8 cellular contexts compared by ENCODE assay signal in the genomic region with DNA sequence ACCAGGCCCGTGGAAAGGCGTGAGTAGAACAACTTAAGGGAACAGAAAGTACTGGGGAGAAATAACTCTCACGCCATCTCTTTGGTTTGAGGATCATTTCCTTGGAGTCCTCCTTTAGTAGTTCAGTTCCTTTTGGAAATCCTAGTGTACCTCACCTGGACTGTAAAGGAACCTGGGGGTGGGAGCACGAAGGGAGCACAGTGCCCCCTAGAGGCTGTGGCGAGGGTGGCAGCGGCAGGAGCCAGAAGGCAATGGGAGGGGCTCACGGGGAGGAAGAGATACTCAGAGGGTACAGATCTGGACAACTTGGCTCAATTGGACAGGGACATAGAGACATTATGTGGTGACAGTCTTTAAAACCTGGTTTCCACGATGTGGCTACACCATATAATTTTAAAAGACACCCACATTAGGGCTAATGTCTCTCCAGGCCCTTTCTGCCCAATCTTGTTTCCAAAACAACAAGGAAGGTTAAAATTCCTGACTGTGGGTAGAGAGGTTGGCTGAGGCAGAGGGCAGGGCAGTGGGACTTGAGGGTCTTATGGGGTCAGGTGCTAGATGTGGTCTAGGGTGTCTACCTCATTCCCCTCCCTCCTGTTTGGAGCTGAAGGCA.
DNase-seq lines count a peak whose midpoint lies in the region; ATAC-seq and TF ChIP-seq lines count a peak whose summit lies in the region.

No MANE protein-coding gene starts in this region.

- no peak for TF ChIP-seq POLR2A in testis (IDR thresholded peaks at IDR 0.05)

- 60 to 72% methylated on average over 8 of the region's 8 CpGs for WGBS in testis, 2 donors

- DNase-seq in MG63 (peak; percentile 32), WERI-Rb-1 (peak; percentile 70), choroid plexus epithelial cell (ENCODE audit: low read depth) (peak; percentile 29), mesothelial cell of epicardium (ENCODE audit: low spot score in 2 of 2, unreplicated experiment in 2 of 2) (peak in 1 of 2 experiments; percentile 72), testis (peak; percentile 72)

- H3K4me1 Mint-ChIP-seq in mesothelial cell of epicardium, result peaks cover 7% of the 10 kb centered on the region

- H3K27ac ChIP-seq in BLaER1, result no peak overlapping the region
- H3K27ac ChIP-seq in WERI-Rb-1, result no peak overlapping the region
- no peak overlapping the region for H3K27ac ChIP-seq in testis

- H3K4me1 ChIP-seq in BLaER1 (peaks cover 51% of the 10 kb centered on the region), testis (no peaks in the 10 kb centered on the region)

- H3K4me3 ChIP-seq in BLaER1 (no peak overlapping the region), MG63 (no peak overlapping the region), WERI-Rb-1 (ENCODE audit: low read depth, low read length) (no peak overlapping the region), choroid plexus epithelial cell (ENCODE audit: low read depth, low read length) (no peak overlapping the region), testis (no peak overlapping the region)

- intact Hi-C loops in testis (cut with DNase I; ENCODE audit: low total_unique reads), result no loop called here

- no peak overlapping the region for H3K9ac ChIP-seq in BLaER1

- no peaks in the 10 kb centered on the region for H3K9me3 Mint-ChIP-seq in mesothelial cell of epicardium

- TF ChIP-seq CTCF in WERI-Rb-1 (IDR thresholded peaks at IDR 0.05; ENCODE audit: low read depth, low read length) (peak; percentile 86), choroid plexus epithelial cell (conservative IDR thresholded peaks at IDR 0.05; ENCODE audit: low read depth, low read length) (peak; percentile 79), mesothelial cell of epicardium (IDR thresholded peaks at IDR 0.05; ENCODE audit: unreplicated experiment) (peak; percentile 71), testis (IDR thresholded peaks at IDR 0.05) (peak; percentile 44 to 78 (median 70))

- H3K27me3 Mint-ChIP-seq in mesothelial cell of epicardium (ENCODE audit: low read depth), result peaks cover 6% of the 10 kb centered on the region

- H3K36me3 Mint-ChIP-seq in mesothelial cell of epicardium, result no peaks in the 10 kb centered on the region

- H3K9me3 ChIP-seq in BLaER1 (no peaks in the 10 kb centered on the region), MG63 (no peaks in the 10 kb centered on the region), WERI-Rb-1 (ENCODE audit: severe bottlenecking) (no peaks in the 10 kb centered on the region), testis (no peaks in the 10 kb centered on the region)

- H3K27me3 ChIP-seq in BLaER1 (no peaks in the 10 kb centered on the region), MG63 (no peaks in the 10 kb centered on the region), WERI-Rb-1 (ENCODE audit: insufficient read depth, low read depth, severe bottlenecking) (no peaks in the 10 kb centered on the region), testis (no peaks in the 10 kb centered on the region)

- no peak overlapping the region for H3K4me3 Mint-ChIP-seq in mesothelial cell of epicardium

- H3K36me3 ChIP-seq in BLaER1, result no peaks in the 10 kb centered on the region
- no peaks in the 10 kb centered on the region for H3K36me3 ChIP-seq in MG63
- H3K36me3 ChIP-seq in WERI-Rb-1, result no peaks in the 10 kb centered on the region
- H3K36me3 ChIP-seq in testis (ENCODE audit: low read depth, missing control alignments), result no peaks in the 10 kb centered on the region

- no peaks in the 10 kb centered on the region for H4K20me1 ChIP-seq in BLaER1

- peak; percentile 42 for ATAC-seq in GM19324 (IDR thresholded peaks at IDR 0.05; ENCODE audit: low FRiP score, unreplicated experiment)
- ATAC-seq in HG02938 (IDR thresholded peaks at IDR 0.05; ENCODE audit: unreplicated experiment), result no peak

- H3K27ac Mint-ChIP-seq in mesothelial cell of epicardium, result no peak overlapping the region

- H3K4me2 ChIP-seq in BLaER1, result peak overlapping the region; percentile 68
